Comparison of ENCODE assay signal across 8 cellular contexts in the genomic region with DNA sequence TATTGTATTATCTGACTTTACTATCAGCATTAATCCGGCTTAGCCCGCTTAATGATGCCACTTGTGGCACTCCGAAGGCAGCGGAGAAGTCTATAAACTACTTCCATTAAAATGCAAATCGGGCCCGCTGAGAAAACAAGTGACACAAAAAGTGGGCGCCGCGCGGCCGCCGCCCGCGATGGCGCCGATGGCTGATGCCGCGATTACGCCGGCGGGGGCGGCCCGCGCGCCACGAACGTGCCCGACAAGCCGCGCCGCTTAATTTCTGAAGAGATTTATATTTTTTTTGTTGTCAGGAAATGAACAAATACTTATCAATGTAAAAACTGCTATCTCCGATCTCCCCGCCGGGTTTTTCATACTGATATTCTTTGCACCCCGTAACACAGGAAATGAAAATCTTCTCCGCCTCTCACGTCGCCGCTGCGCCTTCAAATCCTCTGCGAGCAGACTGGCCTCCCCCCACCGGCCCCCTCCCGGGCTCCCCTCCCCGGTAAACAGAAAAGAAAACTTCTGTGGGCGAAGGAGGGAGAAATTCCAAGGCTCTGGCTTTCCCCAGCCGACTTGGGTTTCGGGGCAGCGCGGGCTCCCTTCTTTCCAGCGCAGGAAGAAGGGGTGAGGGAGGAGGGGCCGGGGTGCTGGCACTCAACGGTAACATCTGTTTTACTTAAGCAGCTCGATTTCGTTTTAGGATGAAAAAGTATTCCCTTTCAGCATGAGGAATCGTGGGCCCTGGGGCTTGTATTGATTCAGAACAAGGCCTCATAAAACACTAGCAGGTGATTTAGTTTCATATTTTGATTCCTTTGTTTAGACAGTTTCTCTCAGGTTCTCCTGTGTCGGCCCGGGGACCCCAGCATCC.
DNase-seq lines count a peak whose midpoint lies in the region; ATAC-seq and TF ChIP-seq lines count a peak whose summit lies in the region.

No MANE protein-coding gene starts in this region.

- peak overlapping the region in 7 of 8 donors; percentile 27 to 71 (median 63) for H3K27ac ChIP-seq in spleen

- H3K27me3 ChIP-seq in spleen (replicated peaks in 1 of 7): peaks cover 0 to 66% (median 15%) of the 10 kb centered on the region in 7 donors

- intact Hi-C loops in spleen (cut with DNase I; ENCODE audit: low total_unique reads): no loop called here

- peak; percentile 82 for ATAC-seq in GM18511 (IDR thresholded peaks at IDR 0.05; ENCODE audit: unreplicated experiment)
- peak; percentile 70 for ATAC-seq in HG02884 (IDR thresholded peaks at IDR 0.05; ENCODE audit: unreplicated experiment)

- no peaks in the 10 kb centered on the region for H3K9me3 ChIP-seq in spleen

- DNase-seq in T-helper 9 cell: peak; percentile 26
- DNase-seq in astrocyte of the hippocampus (ENCODE audit: low read depth, low spot score): peak; percentile 78
- DNase-seq in iPS-NIHi7 (ENCODE audit: extremely low spot score): peak; percentile 68
- no peak for DNase-seq in spleen
- no peak for DNase-seq in OCI-M2 (lab: John Stamatoyannopoulos, UW; ENCODE audit: unreplicated experiment)
- no peak for DNase-seq in NCI-H187 treated with DMSO at 0.1 percent for 48 hours (lab: John Stamatoyannopoulos, UW)

- H3K36me3 ChIP-seq in spleen: no peaks in the 10 kb centered on the region

- no peak for TF ChIP-seq CTCF in spleen (IDR thresholded peaks at IDR 0.05 in 8 of 11, conservative IDR thresholded peaks at IDR 0.05 in 3 of 11)

- 2% methylated on average over 57 of the region's 57 CpGs for WGBS in spleen, 5 donors

- H3K4me3 ChIP-seq in spleen: peak overlapping the region; percentile 32 to 76 (median 48)

- no peak for TF ChIP-seq POLR2A in spleen (IDR thresholded peaks at IDR 0.05)

- peaks cover 0 to 18% (median 17%) of the 10 kb centered on the region in 6 donors for H3K4me1 ChIP-seq in spleen

Comparison
In these comparisons a context has a peak if more than half of its experiments do, and no peak if none do; other contexts are left out.
1. DNase-seq: peak in T-helper 9 cell (single experiment), astrocyte of the hippocampus (single experiment) and iPS-NIHi7 (single experiment); none in spleen (single experiment), OCI-M2 (single experiment) and NCI-H187 treated with DMSO at 0.1 percent for 48 hours (single experiment).